ENCODE assay signal across 1 cellular context in genomic region chr19:54448774-54449700, GRCh38.
A peak's percentile ranks its signal among the peaks of the same experiment; 100 is the strongest.
TF ChIP-seq lines count a peak whose summit lies in the region.

Gene LENG8, plus strand, starts transcription at chr19:54449199. Its CDS starts 2,146 bp downstream, at chr19:54451345.

TF ChIP-seq in K562, 482 proteins besides CTCF, POLR2A, EP300 and RAD21 (continued from another document and continues in another):
- TF ChIP-seq HNRNPK (IDR thresholded peaks at IDR 0.05; ENCODE audit: low read depth, low read length, poor library complexity, severe bottlenecking) (no peak), ELF1 (tag; IDR thresholded peaks at IDR 0.05) (peak; percentile 92), CREBBP (IDR thresholded peaks at IDR 0.05; ENCODE audit: low read depth, low read length) (no peak), CHD4 (IDR thresholded peaks at IDR 0.05; ENCODE audit: insufficient read depth, insufficient replicate concordance, low read depth, low read length, poor library complexity, severe bottlenecking) (no peak), HDAC6 (IDR thresholded peaks at IDR 0.05; ENCODE audit: low read depth, low read length) (no peak), TSC22D4 (tag; IDR thresholded peaks at IDR 0.05) (no peak), HMGXB4 (CRISPR knock-in tag; IDR thresholded peaks at IDR 0.05) (peak; percentile 87), PTTG1 (tag; IDR thresholded peaks at IDR 0.05; ENCODE audit: low read depth) (no peak), ZNF280A (IDR thresholded peaks at IDR 0.05; ENCODE audit: low read depth, partially characterized antibody) (no peak), BRD9 (IDR thresholded peaks at IDR 0.05; ENCODE audit: low read depth, partially characterized antibody) (peak; percentile 73), ZNF589 (CRISPR knock-in tag; IDR thresholded peaks at IDR 0.05; ENCODE audit: low read depth) (0 out of 2 replicates have a peak, but pooled peaks have one; percentile 50), POLR2B (IDR thresholded peaks at IDR 0.05; ENCODE audit: low read depth, partially characterized antibody) (peak; percentile 95), SIX5 (IDR thresholded peaks at IDR 0.05; ENCODE audit: borderline replicate concordance in 1 of 2, insufficient read depth in 1 of 2, low read depth in 1 of 2, low read length in 2 of 2) (no peak), HOMEZ (CRISPR knock-in tag; IDR thresholded peaks at IDR 0.05) (no peak), HNRNPLL (IDR thresholded peaks at IDR 0.05; ENCODE audit: low read depth, low read length, poor library complexity, severe bottlenecking) (peak; percentile 34), HDAC1 (IDR thresholded peaks at IDR 0.05) (peak in 1 of 2 experiments; percentile 55; a peak in 1 of 4 replicates), MYBL2 (IDR thresholded peaks at IDR 0.05; ENCODE audit: low read depth) (no peak), MYBL2 (CRISPR knock-in tag; IDR thresholded peaks at IDR 0.05; ENCODE audit: borderline replicate concordance) (no peak), POU5F1 (IDR thresholded peaks at IDR 0.05; ENCODE audit: borderline replicate concordance, low read depth, low read length, partially characterized antibody) (peak; percentile 58), ZNF707 (CRISPR knock-in tag; conservative IDR thresholded peaks at IDR 0.05) (no peak), WHSC1 (IDR thresholded peaks at IDR 0.05; ENCODE audit: low read length) (no peak), ZMIZ1 (IDR thresholded peaks at IDR 0.05; ENCODE audit: low read depth in 2 of 2, low read length in 2 of 2) (0 out of 4 replicates have a peak, but pooled peaks of 1 of the 2 experiments have one; percentile 51), RREB1 (CRISPR knock-in tag; IDR thresholded peaks at IDR 0.05) (no peak), ZBTB5 (IDR thresholded peaks at IDR 0.05) (no peak), ZNF444 (CRISPR knock-in tag; IDR thresholded peaks at IDR 0.05) (no peak), MCM3 (IDR thresholded peaks at IDR 0.05) (no peak), GTF2A2 (tag; IDR thresholded peaks at IDR 0.05) (no peak), POLR2AphosphoS2 (IDR thresholded peaks at IDR 0.05; ENCODE audit: low read length) (peak; percentile 77; the same call in 1 of the 2 replicates), RBM34 (IDR thresholded peaks at IDR 0.05; ENCODE audit: borderline replicate concordance, insufficient read depth, low read length) (no peak), KAT7 (CRISPR knock-in tag; IDR thresholded peaks at IDR 0.05; ENCODE audit: borderline replicate concordance) (peak; percentile 89; the same call in 1 of the 2 replicates), MLX (CRISPR knock-in tag; conservative IDR thresholded peaks at IDR 0.05) (no peak), ARNT (IDR thresholded peaks at IDR 0.05) (0 out of 4 replicates have a peak, but pooled peaks of 1 of the 2 experiments have one; percentile 36), ARID2 (IDR thresholded peaks at IDR 0.05) (no peak), RB1 (IDR thresholded peaks at IDR 0.05; ENCODE audit: low read depth) (peak; percentile 88), HNRNPL (IDR thresholded peaks at IDR 0.05; ENCODE audit: low read depth, low read length) (no peak; the same call in 1 of the 2 replicates), SMAD1 (IDR thresholded peaks at IDR 0.05; ENCODE audit: low read depth, low read length, partially characterized antibody) (peak; percentile 24), SUPT5H (IDR thresholded peaks at IDR 0.05) (peak; percentile 98), ARHGAP35 (IDR thresholded peaks at IDR 0.05; ENCODE audit: partially characterized antibody) (no peak), GATA2 (CRISPR knock-in tag; IDR thresholded peaks at IDR 0.05) (0 out of 2 replicates have a peak, but pooled peaks have one; percentile 13), SNIP1 (IDR thresholded peaks at IDR 0.05; ENCODE audit: low read depth) (no peak), PBX2 (CRISPR knock-in tag; IDR thresholded peaks at IDR 0.05; ENCODE audit: low read depth) (no peak), PBX2 (tag; conservative IDR thresholded peaks at IDR 0.05; ENCODE audit: low read depth) (no peak)
